Comparison of ENCODE assay signal across 1 cellular context in genomic region chr14:102081231-102082080, GRCh38.
TF ChIP-seq lines count a peak whose summit lies in the region.

No MANE protein-coding gene starts in this region.

TF ChIP-seq in WTC11, 78 proteins besides CTCF, POLR2A, EP300 and RAD21 (continued from another document):
- no peak for TF ChIP-seq HMGXB4 (CRISPR knock-in tag; IDR thresholded peaks at IDR 0.05)
TF ChIP-seq in WTC11: peak in this region for 0.
